ENCODE assay signal across 8 cellular contexts in genomic region chr21:46097826-46098286, GRCh38. TPM values are rescaled to one million over a fixed set of nuclear protein-coding genes. Genes with fewer than 3 reads are reported as not detected.
DNase-seq lines count a peak whose midpoint lies in the region; ATAC-seq, FAIRE-seq and TF ChIP-seq lines count a peak whose summit lies in the region.

TSS of gene COL6A2 (plus strand) at chr21:46098112.

- no peak within 1 kb of the TSS for H2AFZ ChIP-seq in osteoblast (ENCODE audit: low read length)

- H3K36me3 ChIP-seq in gastroesophageal sphincter (no peaks in the 10 kb centered on the region), osteoblast (ENCODE audit: insufficient read depth, low read length) (peaks cover 24% of the 10 kb centered on the region), transverse colon (no peaks in the 10 kb centered on the region)

- FAIRE-seq in D721Med (lab: Jason Lieb, UNC) = no peak

- no CpG with 5 or more reads among the region's 58 CpGs for WGBS in gastroesophageal sphincter (ENCODE audit: low coverage in 1 of 2), 2 donors
- no CpG with 5 or more reads among the region's 58 CpGs for WGBS in transverse colon (ENCODE audit: low coverage in 1 of 2), 2 donors

- peak; percentile 88 to 95 for TF ChIP-seq POLR2A in gastroesophageal sphincter (IDR thresholded peaks at IDR 0.05)
- TF ChIP-seq POLR2A in transverse colon (IDR thresholded peaks at IDR 0.05) = peak; percentile 57

- peak within 1 kb of the TSS; percentile 84 for H3K4me2 ChIP-seq in osteoblast (ENCODE audit: insufficient read depth, low read length)

- TF ChIP-seq EP300 in gastroesophageal sphincter (IDR thresholded peaks at IDR 0.05) (no peak), transverse colon (IDR thresholded peaks at IDR 0.05; ENCODE audit: low read depth) (no peak)

- H3K4me1 ChIP-seq in gastroesophageal sphincter = peaks cover 6 to 76% (median 18%) of the 10 kb centered on the region in 3 donors
- H3K4me1 ChIP-seq in osteoblast (ENCODE audit: insufficient read depth, low read length) = peaks cover 30% of the 10 kb centered on the region
- H3K4me1 ChIP-seq in transverse colon = peaks cover 9 to 19% (median 16%) of the 10 kb centered on the region in 4 donors

- intact Hi-C loops in transverse colon (cut with DNase I; ENCODE audit: low total_unique reads) = loop anchor here (1.0 kb wide), 1 partner anchor 126 kb away; no protein-coding TSS in a partner anchor

- peaks cover 58% of the 10 kb centered on the region for H3K79me2 ChIP-seq in osteoblast (ENCODE audit: insufficient read depth, low read length)

- H3K27me3 ChIP-seq in gastroesophageal sphincter (peaks cover 5% of the 10 kb centered on the region), osteoblast (ENCODE audit: insufficient read depth, low read length) (no peaks in the 10 kb centered on the region), transverse colon (peaks cover 56% of the 10 kb centered on the region)

- H3K4me3 ChIP-seq in gastroesophageal sphincter = peak within 1 kb of the TSS; percentile 93 to 99
- peak within 1 kb of the TSS; percentile 86 for H3K4me3 ChIP-seq in osteoblast (ENCODE audit: insufficient read depth, low read length)
- peak within 1 kb of the TSS; percentile 55 to 83 (median 65) for H3K4me3 ChIP-seq in transverse colon

- peaks cover 26% of the 10 kb centered on the region for H4K20me1 ChIP-seq in osteoblast (ENCODE audit: insufficient read depth, low read length)

- ATAC-seq in gastroesophageal sphincter (peak; percentile 86), GM19463 (IDR thresholded peaks at IDR 0.05; ENCODE audit: unreplicated experiment) (no peak)

- peaks cover 0 to 8% (median 0%) of the 10 kb centered on the region in 3 donors for H3K9me3 ChIP-seq in gastroesophageal sphincter
- H3K9me3 ChIP-seq in osteoblast (ENCODE audit: low read depth, low read length) = no peaks in the 10 kb centered on the region
- peaks cover 7 to 8% of the 10 kb centered on the region in 2 donors for H3K9me3 ChIP-seq in transverse colon

- DNase-seq in D721Med (ENCODE audit: insufficient read length, low spot score) (peak; percentile 83), OCI-M2 (lab: John Stamatoyannopoulos, UW; ENCODE audit: unreplicated experiment) (peak; percentile 59), activated gamma-delta T cell (lab: John Stamatoyannopoulos, UW) (peak; percentile 35), osteoblast (ENCODE audit: insufficient read length, low spot score, missing footprints) (peak; percentile 99), transverse colon (peak; percentile 52), middle frontal gyrus (ENCODE audit: extremely low spot score, low spot score) (no peak)

- in situ Hi-C loops in transverse colon (cut with MboI; ENCODE audit: low pct_ligation_motif_present in 1 of 4, low pct_unique_long_range_greater_than_20kb in 1 of 4, low sequenced_read_pairs in 3 of 4) = no loop called here

- H3K27ac ChIP-seq in gastroesophageal sphincter (peak within 1 kb of the TSS; percentile 98 to 100 (median 98)), osteoblast (ENCODE audit: low read depth, low read length) (peak within 1 kb of the TSS; percentile 74), transverse colon (peak within 1 kb of the TSS; percentile 89 to 98 (median 94))

- TF ChIP-seq CTCF in D721Med (IDR thresholded peaks at IDR 0.05; ENCODE audit: insufficient read depth, missing control alignments) (no peak), gastroesophageal sphincter (IDR thresholded peaks at IDR 0.05) (peak in 3 of 4 experiments; percentile 2 to 89 (median 4)), osteoblast (IDR thresholded peaks at IDR 0.05; ENCODE audit: extremely low read depth, low read depth, low read length) (no peak), transverse colon (IDR thresholded peaks at IDR 0.05) (peak in 2 of 5 experiments; percentile 29 to 31)

RNA-seq across cellular contexts. Expression of gene COL6A2, which starts in this region (rescaled TPM):
- 1,000 to 10,000 TPM in 3 of 4 donors, 100 to 1,000 TPM in 1; 720 to 1,286 (median 1,215) TPM for total RNA-seq in gastroesophageal sphincter
- 1,184 and 1,265 TPM in 2 replicates for total RNA-seq in osteoblast
- total RNA-seq in transverse colon = 100 to 1,000 TPM; 172 to 550 (median 346) TPM

Comparison
In these comparisons a context has a peak if more than half of its experiments do, and no peak if none do; other contexts are left out.
1. CTCF ChIP-seq: peak in gastroesophageal sphincter (3 of 4); none in D721Med (single experiment) and osteoblast (single experiment).
2. Peak in every context shown above with its lines, with median percentiles within 50 percentile points of each other: H3K27ac ChIP-seq and H3K4me3 ChIP-seq.